1 cellular context compared by ENCODE assay signal in the genomic region with DNA sequence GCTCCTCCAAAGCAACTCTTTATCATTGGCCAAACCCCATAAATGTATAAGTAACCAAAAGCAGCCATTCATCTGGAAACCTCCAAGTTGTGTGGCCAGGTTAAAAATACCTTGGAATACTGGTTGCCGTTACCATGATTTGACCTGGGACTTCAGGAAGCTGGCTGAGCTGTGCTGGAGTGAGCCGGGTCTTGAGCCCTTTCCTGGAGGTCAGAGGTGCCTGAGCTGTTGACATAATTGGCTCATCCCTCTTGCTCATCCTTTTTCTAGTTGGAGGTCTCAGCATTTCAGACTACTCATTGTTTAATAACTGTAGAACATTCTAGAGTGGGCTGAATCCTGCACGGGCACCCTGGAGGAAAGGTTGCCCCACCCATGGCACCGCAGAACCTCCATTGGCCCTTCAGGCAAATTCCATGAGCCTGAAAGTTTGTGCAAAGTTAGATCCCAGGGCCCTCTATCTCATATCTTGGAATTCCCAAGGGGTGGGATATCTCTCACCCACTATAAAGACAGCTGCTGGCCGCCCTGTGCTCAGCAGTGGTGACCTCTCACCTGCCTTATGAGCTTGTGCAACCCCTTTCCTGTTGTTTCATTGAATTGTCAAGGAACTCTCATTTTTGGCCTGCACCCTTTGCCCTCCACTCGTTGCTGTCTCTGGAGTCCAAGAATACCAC.
A peak's percentile ranks its signal among the peaks of the same experiment; 100 is the strongest.
TF ChIP-seq lines count a peak whose summit lies in the region.

No MANE protein-coding gene starts in this region.

TF ChIP-seq in HepG2, 621 proteins besides CTCF, POLR2A, EP300 and RAD21 (continued from another document and continues in another):
- TF ChIP-seq, protein P1, sequence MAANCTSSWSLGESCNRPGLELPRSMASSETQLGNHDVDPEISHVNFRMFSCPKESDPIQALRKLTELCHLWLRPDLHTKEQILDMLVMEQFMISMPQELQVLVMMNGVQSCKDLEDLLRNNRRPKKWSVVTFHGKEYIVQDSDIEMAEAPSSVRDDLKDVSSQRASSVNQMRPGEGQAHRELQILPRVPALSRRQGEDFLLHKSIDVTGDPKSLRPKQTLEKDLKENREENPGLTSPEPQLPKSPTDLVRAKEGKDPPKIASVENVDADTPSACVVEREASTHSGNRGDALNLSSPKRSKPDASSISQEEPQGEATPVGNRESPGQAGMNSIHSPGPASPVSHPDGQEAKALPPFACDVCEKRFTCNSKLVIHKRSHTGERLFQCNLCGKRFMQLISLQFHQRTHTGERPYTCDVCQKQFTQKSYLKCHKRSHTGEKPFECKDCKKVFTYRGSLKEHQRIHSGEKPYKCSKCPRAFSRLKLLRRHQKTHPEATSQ (CRISPR knock-in tag; IDR thresholded peaks at IDR 0.05; ENCODE audit: borderline replicate concordance) = 0 out of 2 replicates have a peak, but pooled peaks have one; percentile 57
- TF ChIP-seq MEF2D (CRISPR knock-in tag; IDR thresholded peaks at IDR 0.05) = 0 out of 2 replicates have a peak, but pooled peaks have one; percentile 21
- TF ChIP-seq, protein P2, sequence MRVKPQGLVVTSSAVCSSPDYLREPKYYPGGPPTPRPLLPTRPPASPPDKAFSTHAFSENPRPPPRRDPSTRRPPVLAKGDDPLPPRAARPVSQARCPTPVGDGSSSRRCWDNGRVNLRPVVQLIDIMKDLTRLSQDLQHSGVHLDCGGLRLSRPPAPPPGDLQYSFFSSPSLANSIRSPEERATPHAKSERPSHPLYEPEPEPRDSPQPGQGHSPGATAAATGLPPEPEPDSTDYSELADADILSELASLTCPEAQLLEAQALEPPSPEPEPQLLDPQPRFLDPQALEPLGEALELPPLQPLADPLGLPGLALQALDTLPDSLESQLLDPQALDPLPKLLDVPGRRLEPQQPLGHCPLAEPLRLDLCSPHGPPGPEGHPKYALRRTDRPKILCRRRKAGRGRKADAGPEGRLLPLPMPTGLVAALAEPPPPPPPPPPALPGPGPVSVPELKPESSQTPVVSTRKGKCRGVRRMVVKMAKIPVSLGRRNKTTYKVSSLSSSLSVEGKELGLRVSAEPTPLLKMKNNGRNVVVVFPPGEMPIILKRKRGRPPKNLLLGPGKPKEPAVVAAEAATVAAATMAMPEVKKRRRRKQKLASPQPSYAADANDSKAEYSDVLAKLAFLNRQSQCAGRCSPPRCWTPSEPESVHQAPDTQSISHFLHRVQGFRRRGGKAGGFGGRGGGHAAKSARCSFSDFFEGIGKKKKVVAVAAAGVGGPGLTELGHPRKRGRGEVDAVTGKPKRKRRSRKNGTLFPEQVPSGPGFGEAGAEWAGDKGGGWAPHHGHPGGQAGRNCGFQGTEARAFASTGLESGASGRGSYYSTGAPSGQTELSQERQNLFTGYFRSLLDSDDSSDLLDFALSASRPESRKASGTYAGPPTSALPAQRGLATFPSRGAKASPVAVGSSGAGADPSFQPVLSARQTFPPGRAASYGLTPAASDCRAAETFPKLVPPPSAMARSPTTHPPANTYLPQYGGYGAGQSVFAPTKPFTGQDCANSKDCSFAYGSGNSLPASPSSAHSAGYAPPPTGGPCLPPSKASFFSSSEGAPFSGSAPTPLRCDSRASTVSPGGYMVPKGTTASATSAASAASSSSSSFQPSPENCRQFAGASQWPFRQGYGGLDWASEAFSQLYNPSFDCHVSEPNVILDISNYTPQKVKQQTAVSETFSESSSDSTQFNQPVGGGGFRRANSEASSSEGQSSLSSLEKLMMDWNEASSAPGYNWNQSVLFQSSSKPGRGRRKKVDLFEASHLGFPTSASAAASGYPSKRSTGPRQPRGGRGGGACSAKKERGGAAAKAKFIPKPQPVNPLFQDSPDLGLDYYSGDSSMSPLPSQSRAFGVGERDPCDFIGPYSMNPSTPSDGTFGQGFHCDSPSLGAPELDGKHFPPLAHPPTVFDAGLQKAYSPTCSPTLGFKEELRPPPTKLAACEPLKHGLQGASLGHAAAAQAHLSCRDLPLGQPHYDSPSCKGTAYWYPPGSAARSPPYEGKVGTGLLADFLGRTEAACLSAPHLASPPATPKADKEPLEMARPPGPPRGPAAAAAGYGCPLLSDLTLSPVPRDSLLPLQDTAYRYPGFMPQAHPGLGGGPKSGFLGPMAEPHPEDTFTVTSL (CRISPR knock-in tag; IDR thresholded peaks at IDR 0.05; ENCODE audit: borderline replicate concordance) = no peak
- no peak for TF ChIP-seq KMT2B (CRISPR knock-in tag; IDR thresholded peaks at IDR 0.05)
- TF ChIP-seq ZNF263 (CRISPR knock-in tag; IDR thresholded peaks at IDR 0.05) = peak; percentile 59; the same call in 1 of the 2 replicates
- TF ChIP-seq NR2C2 (CRISPR knock-in tag; IDR thresholded peaks at IDR 0.05; ENCODE audit: borderline replicate concordance) = peak; percentile 54; the same call in 1 of the 2 replicates
- TF ChIP-seq SCMH1 (CRISPR knock-in tag; IDR thresholded peaks at IDR 0.05; ENCODE audit: borderline replicate concordance) = no peak
- TF ChIP-seq, protein P3, sequence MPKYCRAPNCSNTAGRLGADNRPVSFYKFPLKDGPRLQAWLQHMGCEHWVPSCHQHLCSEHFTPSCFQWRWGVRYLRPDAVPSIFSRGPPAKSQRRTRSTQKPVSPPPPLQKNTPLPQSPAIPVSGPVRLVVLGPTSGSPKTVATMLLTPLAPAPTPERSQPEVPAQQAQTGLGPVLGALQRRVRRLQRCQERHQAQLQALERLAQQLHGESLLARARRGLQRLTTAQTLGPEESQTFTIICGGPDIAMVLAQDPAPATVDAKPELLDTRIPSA (CRISPR knock-in tag; IDR thresholded peaks at IDR 0.05; ENCODE audit: borderline replicate concordance) = no peak
- no peak for TF ChIP-seq SOX13 (IDR thresholded peaks at IDR 0.05)
- peak in 1 of 2 experiments; percentile 26; a peak in 1 of 4 replicates for TF ChIP-seq SOX13 (CRISPR knock-in tag; conservative IDR thresholded peaks at IDR 0.05 in 1 of 2, IDR thresholded peaks at IDR 0.05 in 1 of 2)
- TF ChIP-seq HNRNPH1 (optimal IDR thresholded peaks at IDR 0.05; ENCODE audit: low read depth, low read length) = no peak
- TF ChIP-seq ZNF850 (CRISPR knock-in tag; conservative IDR thresholded peaks at IDR 0.05) = no peak
- TF ChIP-seq ZNF205 (CRISPR knock-in tag; IDR thresholded peaks at IDR 0.05) = no peak
- TF ChIP-seq POGZ (CRISPR knock-in tag; IDR thresholded peaks at IDR 0.05) = no peak
- TF ChIP-seq, protein P4, sequence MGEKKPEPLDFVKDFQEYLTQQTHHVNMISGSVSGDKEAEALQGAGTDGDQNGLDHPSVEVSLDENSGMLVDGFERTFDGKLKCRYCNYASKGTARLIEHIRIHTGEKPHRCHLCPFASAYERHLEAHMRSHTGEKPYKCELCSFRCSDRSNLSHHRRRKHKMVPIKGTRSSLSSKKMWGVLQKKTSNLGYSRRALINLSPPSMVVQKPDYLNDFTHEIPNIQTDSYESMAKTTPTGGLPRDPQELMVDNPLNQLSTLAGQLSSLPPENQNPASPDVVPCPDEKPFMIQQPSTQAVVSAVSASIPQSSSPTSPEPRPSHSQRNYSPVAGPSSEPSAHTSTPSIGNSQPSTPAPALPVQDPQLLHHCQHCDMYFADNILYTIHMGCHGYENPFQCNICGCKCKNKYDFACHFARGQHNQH (CRISPR knock-in tag; IDR thresholded peaks at IDR 0.05) = no peak
- TF ChIP-seq HNRNPL (IDR thresholded peaks at IDR 0.05; ENCODE audit: low read depth, low read length) = no peak
- TF ChIP-seq STAG1 (CRISPR knock-in tag; IDR thresholded peaks at IDR 0.05) = no peak
- no peak for TF ChIP-seq TBX2 (CRISPR knock-in tag; IDR thresholded peaks at IDR 0.05; ENCODE audit: borderline replicate concordance)
- 0 out of 2 replicates have a peak, but pooled peaks have one; percentile 13 for TF ChIP-seq NCOA2 (CRISPR knock-in tag; IDR thresholded peaks at IDR 0.05)
- TF ChIP-seq FOXO1 (CRISPR knock-in tag; IDR thresholded peaks at IDR 0.05) = no peak
- no peak for TF ChIP-seq ZNF432 (CRISPR knock-in tag; IDR thresholded peaks at IDR 0.05; ENCODE audit: borderline replicate concordance)
- no peak for TF ChIP-seq ZNF296 (CRISPR knock-in tag; conservative IDR thresholded peaks at IDR 0.05)
- TF ChIP-seq, protein P5, sequence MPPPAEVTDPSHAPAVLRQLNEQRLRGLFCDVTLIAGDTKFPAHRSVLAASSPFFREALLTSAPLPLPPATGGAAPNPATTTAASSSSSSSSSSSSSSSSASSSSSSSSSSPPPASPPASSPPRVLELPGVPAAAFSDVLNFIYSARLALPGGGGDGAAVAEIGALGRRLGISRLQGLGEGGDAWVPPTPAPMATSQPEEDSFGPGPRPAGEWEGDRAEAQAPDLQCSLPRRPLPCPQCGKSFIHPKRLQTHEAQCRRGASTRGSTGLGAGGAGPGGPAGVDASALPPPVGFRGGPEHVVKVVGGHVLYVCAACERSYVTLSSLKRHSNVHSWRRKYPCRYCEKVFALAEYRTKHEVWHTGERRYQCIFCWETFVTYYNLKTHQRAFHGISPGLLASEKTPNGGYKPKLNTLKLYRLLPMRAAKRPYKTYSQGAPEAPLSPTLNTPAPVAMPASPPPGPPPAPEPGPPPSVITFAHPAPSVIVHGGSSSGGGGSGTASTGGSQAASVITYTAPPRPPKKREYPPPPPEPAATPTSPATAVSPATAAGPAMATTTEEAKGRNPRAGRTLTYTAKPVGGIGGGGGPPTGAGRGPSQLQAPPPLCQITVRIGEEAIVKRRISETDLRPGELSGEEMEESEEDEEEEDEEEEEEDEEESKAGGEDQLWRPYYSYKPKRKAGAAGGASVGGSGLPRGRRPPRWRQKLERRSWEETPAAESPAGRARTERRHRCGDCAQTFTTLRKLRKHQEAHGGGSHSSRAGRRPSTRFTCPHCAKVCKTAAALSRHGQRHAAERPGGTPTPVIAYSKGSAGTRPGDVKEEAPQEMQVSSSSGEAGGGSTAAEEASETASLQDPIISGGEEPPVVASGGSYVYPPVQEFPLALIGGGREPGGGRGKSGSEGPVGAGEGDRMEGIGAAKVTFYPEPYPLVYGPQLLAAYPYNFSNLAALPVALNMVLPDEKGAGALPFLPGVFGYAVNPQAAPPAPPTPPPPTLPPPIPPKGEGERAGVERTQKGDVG (CRISPR knock-in tag; IDR thresholded peaks at IDR 0.05; ENCODE audit: borderline replicate concordance) = no peak
- TF ChIP-seq, protein P6, sequence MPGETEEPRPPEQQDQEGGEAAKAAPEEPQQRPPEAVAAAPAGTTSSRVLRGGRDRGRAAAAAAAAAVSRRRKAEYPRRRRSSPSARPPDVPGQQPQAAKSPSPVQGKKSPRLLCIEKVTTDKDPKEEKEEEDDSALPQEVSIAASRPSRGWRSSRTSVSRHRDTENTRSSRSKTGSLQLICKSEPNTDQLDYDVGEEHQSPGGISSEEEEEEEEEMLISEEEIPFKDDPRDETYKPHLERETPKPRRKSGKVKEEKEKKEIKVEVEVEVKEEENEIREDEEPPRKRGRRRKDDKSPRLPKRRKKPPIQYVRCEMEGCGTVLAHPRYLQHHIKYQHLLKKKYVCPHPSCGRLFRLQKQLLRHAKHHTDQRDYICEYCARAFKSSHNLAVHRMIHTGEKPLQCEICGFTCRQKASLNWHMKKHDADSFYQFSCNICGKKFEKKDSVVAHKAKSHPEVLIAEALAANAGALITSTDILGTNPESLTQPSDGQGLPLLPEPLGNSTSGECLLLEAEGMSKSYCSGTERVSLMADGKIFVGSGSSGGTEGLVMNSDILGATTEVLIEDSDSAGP (CRISPR knock-in tag; IDR thresholded peaks at IDR 0.05; ENCODE audit: borderline replicate concordance) = no peak
- no peak for TF ChIP-seq FOXC1 (CRISPR knock-in tag; IDR thresholded peaks at IDR 0.05; ENCODE audit: borderline replicate concordance)
- TF ChIP-seq RXRB (CRISPR knock-in tag; IDR thresholded peaks at IDR 0.05; ENCODE audit: borderline replicate concordance) = 0 out of 2 replicates have a peak, but pooled peaks have one; percentile 10
- TF ChIP-seq SOX6 (IDR thresholded peaks at IDR 0.05) = no peak
- peak; percentile 26; the same call in 1 of the 2 replicates for TF ChIP-seq SOX6 (CRISPR knock-in tag; IDR thresholded peaks at IDR 0.05)
- no peak for TF ChIP-seq ZBTB1 (CRISPR knock-in tag; IDR thresholded peaks at IDR 0.05; ENCODE audit: borderline replicate concordance)
- no peak for TF ChIP-seq HMGA1 (CRISPR knock-in tag; conservative IDR thresholded peaks at IDR 0.05)
- no peak for TF ChIP-seq CBX2 (IDR thresholded peaks at IDR 0.05; ENCODE audit: low read depth, low read length)
- TF ChIP-seq CBX2 (CRISPR knock-in tag; IDR thresholded peaks at IDR 0.05; ENCODE audit: low read depth) = no peak
- TF ChIP-seq ISL2 (CRISPR knock-in tag; IDR thresholded peaks at IDR 0.05) = no peak
- TF ChIP-seq SP4 (CRISPR knock-in tag; IDR thresholded peaks at IDR 0.05) = no peak
- no peak for TF ChIP-seq ZNF331 (CRISPR knock-in tag; IDR thresholded peaks at IDR 0.05)
- TF ChIP-seq, protein P7, sequence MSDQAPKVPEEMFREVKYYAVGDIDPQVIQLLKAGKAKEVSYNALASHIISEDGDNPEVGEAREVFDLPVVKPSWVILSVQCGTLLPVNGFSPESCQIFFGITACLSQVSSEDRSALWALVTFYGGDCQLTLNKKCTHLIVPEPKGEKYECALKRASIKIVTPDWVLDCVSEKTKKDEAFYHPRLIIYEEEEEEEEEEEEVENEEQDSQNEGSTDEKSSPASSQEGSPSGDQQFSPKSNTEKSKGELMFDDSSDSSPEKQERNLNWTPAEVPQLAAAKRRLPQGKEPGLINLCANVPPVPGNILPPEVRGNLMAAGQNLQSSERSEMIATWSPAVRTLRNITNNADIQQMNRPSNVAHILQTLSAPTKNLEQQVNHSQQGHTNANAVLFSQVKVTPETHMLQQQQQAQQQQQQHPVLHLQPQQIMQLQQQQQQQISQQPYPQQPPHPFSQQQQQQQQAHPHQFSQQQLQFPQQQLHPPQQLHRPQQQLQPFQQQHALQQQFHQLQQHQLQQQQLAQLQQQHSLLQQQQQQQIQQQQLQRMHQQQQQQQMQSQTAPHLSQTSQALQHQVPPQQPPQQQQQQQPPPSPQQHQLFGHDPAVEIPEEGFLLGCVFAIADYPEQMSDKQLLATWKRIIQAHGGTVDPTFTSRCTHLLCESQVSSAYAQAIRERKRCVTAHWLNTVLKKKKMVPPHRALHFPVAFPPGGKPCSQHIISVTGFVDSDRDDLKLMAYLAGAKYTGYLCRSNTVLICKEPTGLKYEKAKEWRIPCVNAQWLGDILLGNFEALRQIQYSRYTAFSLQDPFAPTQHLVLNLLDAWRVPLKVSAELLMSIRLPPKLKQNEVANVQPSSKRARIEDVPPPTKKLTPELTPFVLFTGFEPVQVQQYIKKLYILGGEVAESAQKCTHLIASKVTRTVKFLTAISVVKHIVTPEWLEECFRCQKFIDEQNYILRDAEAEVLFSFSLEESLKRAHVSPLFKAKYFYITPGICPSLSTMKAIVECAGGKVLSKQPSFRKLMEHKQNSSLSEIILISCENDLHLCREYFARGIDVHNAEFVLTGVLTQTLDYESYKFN (CRISPR knock-in tag; conservative IDR thresholded peaks at IDR 0.05) = no peak
- TF ChIP-seq ZNF441 (CRISPR knock-in tag; IDR thresholded peaks at IDR 0.05; ENCODE audit: borderline replicate concordance) = no peak
- TF ChIP-seq FOXA1 (IDR thresholded peaks at IDR 0.05) = no peak
- TF ChIP-seq FOXA1 (CRISPR knock-in tag; IDR thresholded peaks at IDR 0.05) = peak; percentile 42; the same call in 1 of the 2 replicates
- TF ChIP-seq ZSCAN30 (CRISPR knock-in tag; IDR thresholded peaks at IDR 0.05) = no peak
- no peak for TF ChIP-seq SALL2 (CRISPR knock-in tag; IDR thresholded peaks at IDR 0.05)
- TF ChIP-seq FOXA3 (CRISPR knock-in tag; IDR thresholded peaks at IDR 0.05) = peak; percentile 34; the same call in 1 of the 2 replicates
